In genomic region chr15:37199546-37199945, GRCh38 we compare ENCODE assay signal across 31 cellular contexts.
"Had no signal": no experiment of that assay in that cellular context is flagged by ENCODE, and none has a peak within 500 bp of the region (broad histone marks: within the 10 kb centered on the region; RNA-seq: fewer than 3 reads in every experiment).

No MANE protein-coding gene starts in this region.

- H3K4me1 ChIP-seq: adrenal gland, body of pancreas, breast epithelium, heart left ventricle had no signal

- H3K4me1 Mint-ChIP-seq: activated CD4-positive, alpha-beta T cell treated with anti-CD3 and anti-CD28 coated beads for 36 hours; activated CD4-positive, alpha-beta T cell treated with anti-CD3 and anti-CD28 coated beads, Interleukin-2, amount 10 ng/mL, durations not matched to agents 24 days and 14 days; activated CD8-positive, alpha-beta memory T cell treated with anti-CD3 and anti-CD28 coated beads, Interleukin-2, amount 10 ng/mL, durations not matched to agents 7 days and 5 days; activated naive CD4-positive, alpha-beta T cell treated with anti-CD3 and anti-CD28 coated beads, Interleukin-2, amount 50 U/mL, for 24 hours; activated naive CD8-positive, alpha-beta T cell treated with anti-CD3 and anti-CD28 coated beads for 36 hours; activated naive CD8-positive, alpha-beta T cell treated with anti-CD3 and anti-CD28 coated beads, Interleukin-2, amount 50 U/mL, for 24 hours; central memory CD8-positive, alpha-beta T cell; endodermal cell; T-helper 17 cell had no signal

- H3K27me3 ChIP-seq: adrenal gland, body of pancreas, breast epithelium, cardiac muscle cell, heart left ventricle had no signal

- H3K9me3 Mint-ChIP-seq: activated CD4-positive, alpha-beta memory T cell treated with anti-CD3 and anti-CD28 coated beads for 36 hours; activated CD4-positive, alpha-beta T cell treated with anti-CD3 and anti-CD28 coated beads, Interleukin-2, amount 10 ng/mL, durations not matched to agents 24 days and 14 days; activated naive CD4-positive, alpha-beta T cell treated with anti-CD3 and anti-CD28 coated beads for 36 hours; activated naive CD8-positive, alpha-beta T cell treated with anti-CD3 and anti-CD28 coated beads for 36 hours; activated naive CD8-positive, alpha-beta T cell treated with anti-CD3 and anti-CD28 coated beads, Interleukin-2, amount 50 U/mL, for 24 hours; activated T-helper 1 cell treated with anti-CD3 and anti-CD28 coated beads, Interleukin-12 subunit alpha, Interleukin-12 subunit beta, Interleukin-2, Interleukin-4 antibody, amounts not matched to agents 30 ng/mL and 10 ng/mL and 1 ng/mL, durations not matched to agents 14 hours and 24 hours and 36 hours; endodermal cell had no signal

- H3K36me3 Mint-ChIP-seq: activated CD4-positive, alpha-beta memory T cell treated with anti-CD3 and anti-CD28 coated beads for 36 hours; activated CD8-positive, alpha-beta memory T cell treated with anti-CD3 and anti-CD28 coated beads, Interleukin-2, amount 10 ng/mL, durations not matched to agents 7 days and 5 days; activated naive CD4-positive, alpha-beta T cell treated with anti-CD3 and anti-CD28 coated beads, Interleukin-2, amount 50 U/mL, for 24 hours; activated naive CD8-positive, alpha-beta T cell treated with anti-CD3 and anti-CD28 coated beads for 36 hours had no signal

- H3K27ac ChIP-seq: adrenal gland, body of pancreas, breast epithelium, cardiac muscle cell, coronary artery, dorsolateral prefrontal cortex, heart left ventricle had no signal

- H3K4me3 ChIP-seq: adrenal gland, body of pancreas, breast epithelium, cardiac muscle cell, coronary artery, dorsolateral prefrontal cortex, heart left ventricle had no signal

- H3K27me3 Mint-ChIP-seq: activated CD4-positive, alpha-beta memory T cell treated with anti-CD3 and anti-CD28 coated beads for 36 hours; activated CD4-positive, alpha-beta T cell treated with anti-CD3 and anti-CD28 coated beads for 36 hours; activated CD4-positive, alpha-beta T cell treated with anti-CD3 and anti-CD28 coated beads, Interleukin-2, amount 10 ng/mL, durations not matched to agents 24 days and 14 days; activated CD8-positive, alpha-beta memory T cell treated with anti-CD3 and anti-CD28 coated beads, Interleukin-2, amount 10 ng/mL, durations not matched to agents 7 days and 5 days; activated naive CD8-positive, alpha-beta T cell treated with anti-CD3 and anti-CD28 coated beads for 36 hours; central memory CD8-positive, alpha-beta T cell; dendritic cell treated with granulocyte-macrophage colony-stimulating factor and Interleukin-4, amounts not matched to agents 40 ng/mL and 50 ng/mL, for 4 days; T-helper 17 cell had no signal

- H3K9me3 ChIP-seq: adrenal gland, body of pancreas, breast epithelium, heart left ventricle had no signal

- H3K4me3 Mint-ChIP-seq: activated CD4-positive, alpha-beta memory T cell treated with anti-CD3 and anti-CD28 coated beads for 36 hours; activated CD4-positive, alpha-beta T cell treated with anti-CD3 and anti-CD28 coated beads for 36 hours; activated CD4-positive, alpha-beta T cell treated with anti-CD3 and anti-CD28 coated beads, Interleukin-2, amount 10 ng/mL, durations not matched to agents 24 days and 14 days; activated CD8-positive, alpha-beta memory T cell treated with anti-CD3 and anti-CD28 coated beads, Interleukin-2, amount 10 ng/mL, durations not matched to agents 7 days and 5 days; activated CD8-positive, alpha-beta T cell treated with anti-CD3 and anti-CD28 coated beads, Interleukin-2, amount 10 ng/mL, durations not matched to agents 7 days and 5 days; activated naive CD4-positive, alpha-beta T cell treated with anti-CD3 and anti-CD28 coated beads for 36 hours; activated naive CD4-positive, alpha-beta T cell treated with anti-CD3 and anti-CD28 coated beads, Interleukin-2, amount 50 U/mL, for 24 hours; activated naive CD8-positive, alpha-beta T cell treated with anti-CD3 and anti-CD28 coated beads for 36 hours; activated naive CD8-positive, alpha-beta T cell treated with anti-CD3 and anti-CD28 coated beads, Interleukin-2, amount 50 U/mL, for 24 hours; activated T-helper 1 cell treated with anti-CD3 and anti-CD28 coated beads, Interleukin-12 subunit alpha, Interleukin-12 subunit beta, Interleukin-2, Interleukin-4 antibody, amounts not matched to agents 30 ng/mL and 10 ng/mL and 1 ng/mL, durations not matched to agents 14 hours and 24 hours and 36 hours; central memory CD8-positive, alpha-beta T cell; dendritic cell treated with granulocyte-macrophage colony-stimulating factor and Interleukin-4, amounts not matched to agents 40 ng/mL and 50 ng/mL, for 4 days; endodermal cell; T-helper 17 cell had no signal

- H3K36me3 ChIP-seq: adrenal gland, breast epithelium, cardiac muscle cell, heart left ventricle had no signal

- H3K27ac Mint-ChIP-seq: activated CD4-positive, alpha-beta memory T cell treated with anti-CD3 and anti-CD28 coated beads for 36 hours; activated CD4-positive, alpha-beta T cell treated with anti-CD3 and anti-CD28 coated beads for 36 hours; activated CD4-positive, alpha-beta T cell treated with anti-CD3 and anti-CD28 coated beads, Interleukin-2, amount 10 ng/mL, durations not matched to agents 24 days and 14 days; activated CD8-positive, alpha-beta memory T cell treated with anti-CD3 and anti-CD28 coated beads, Interleukin-2, amount 10 ng/mL, durations not matched to agents 7 days and 5 days; activated CD8-positive, alpha-beta T cell treated with anti-CD3 and anti-CD28 coated beads, Interleukin-2, amount 10 ng/mL, durations not matched to agents 7 days and 5 days; activated naive CD4-positive, alpha-beta T cell treated with anti-CD3 and anti-CD28 coated beads for 36 hours; activated naive CD4-positive, alpha-beta T cell treated with anti-CD3 and anti-CD28 coated beads, Interleukin-2, amount 50 U/mL, for 24 hours; activated naive CD8-positive, alpha-beta T cell treated with anti-CD3 and anti-CD28 coated beads for 36 hours; activated naive CD8-positive, alpha-beta T cell treated with anti-CD3 and anti-CD28 coated beads, Interleukin-2, amount 50 U/mL, for 24 hours; activated T-helper 1 cell treated with anti-CD3 and anti-CD28 coated beads, Interleukin-12 subunit alpha, Interleukin-12 subunit beta, Interleukin-2, Interleukin-4 antibody, amounts not matched to agents 30 ng/mL and 10 ng/mL and 1 ng/mL, durations not matched to agents 14 hours and 24 hours and 36 hours; activated T-helper 2 cell treated with anti-CD3 and anti-CD28 coated beads, Interferon-gamma antibody, Interleukin-2, Interleukin-4, amounts not matched to agents 10 μg/mL and 5 μg/mL and 100 μg/mL, durations not matched to agents 14 hours and 24 hours and 36 hours; dendritic cell treated with granulocyte-macrophage colony-stimulating factor and Interleukin-4, amounts not matched to agents 40 ng/mL and 50 ng/mL, for 4 days; endodermal cell; T-helper 17 cell had no signal

- DNase-seq: activated CD4-positive, alpha-beta memory T cell treated with anti-CD3 and anti-CD28 coated beads for 36 hours; activated CD4-positive, alpha-beta T cell treated with anti-CD3 and anti-CD28 coated beads for 36 hours; activated CD4-positive, alpha-beta T cell treated with anti-CD3 and anti-CD28 coated beads, Interleukin-2, amount 10 ng/mL, durations not matched to agents 24 days and 14 days; activated CD4-positive, CD25-positive, alpha-beta regulatory T cell; activated CD4-positive, CD25-positive, alpha-beta regulatory T cell treated with anti-CD3 and anti-CD28 coated beads, Interleukin-2, amount 50 U/mL, for 72 hours; activated CD8-positive, alpha-beta memory T cell treated with anti-CD3 and anti-CD28 coated beads, Interleukin-2, amount 10 ng/mL, durations not matched to agents 7 days and 5 days; activated CD8-positive, alpha-beta memory T cell treated with anti-CD3 and anti-CD28 coated beads, Interleukin-2, amount 50 U/mL, for 4 hours; activated CD8-positive, alpha-beta T cell treated with anti-CD3 and anti-CD28 coated beads, Interleukin-2, amount 10 ng/mL, durations not matched to agents 7 days and 5 days; activated effector memory CD4-positive, alpha-beta T cell treated with anti-CD3 and anti-CD28 coated beads, Interleukin-2, amount 50 U/mL, for 16 hours; activated naive CD4-positive, alpha-beta T cell treated with anti-CD3 and anti-CD28 coated beads for 36 hours; activated naive CD8-positive, alpha-beta T cell treated with anti-CD3 and anti-CD28 coated beads for 36 hours; activated naive CD8-positive, alpha-beta T cell treated with anti-CD3 and anti-CD28 coated beads, Interleukin-2, amount 50 U/mL, for 24 hours; activated T-cell treated with anti-CD3 and anti-CD28 coated beads, Interleukin-2, amount 50 U/mL, for 1 hour; activated T-cell treated with anti-CD3 and anti-CD28 coated beads, Interleukin-2, amount 50 U/mL, for 48 hours; adrenal gland; aorta; body of pancreas; dorsolateral prefrontal cortex; effector memory CD4-positive, alpha-beta T cell; endodermal cell; foreskin fibroblast; heart left ventricle; T-helper 17 cell had no signal
